Comparison of ENCODE assay signal across 21 cellular contexts in genomic region chr12:81284137-81284536, GRCh38.
DNase-seq lines count a peak whose midpoint lies in the region; ATAC-seq and TF ChIP-seq lines count a peak whose summit lies in the region.
"Had no signal": no experiment of that assay in that cellular context is flagged by ENCODE, and none has a peak within 500 bp of the region (broad histone marks: within the 10 kb centered on the region; RNA-seq: fewer than 3 reads in every experiment).

No MANE protein-coding gene starts in this region.

- dilution Hi-C loops in mammary epithelial cell (cut with HindIII; ENCODE audit: low sequenced_read_pairs) = no loop called here

- WGBS in mammary epithelial cell (ENCODE audit: low coverage, missing lambda C conversion rate) = 44% methylated on average over 3 of the region's 3 CpGs

- BruUV-seq in mammary epithelial cell (replicated peaks; lab: Mats Ljungman, UMichigan) = no TSS peak

- H3K79me2 ChIP-seq in mammary epithelial cell (ENCODE audit: insufficient read depth, low read length) = no peaks in the 10 kb centered on the region

- H3K9me3 ChIP-seq in mammary epithelial cell (replicated peaks; ENCODE audit: insufficient read depth, low read length) = no peaks in the 10 kb centered on the region
- H3K9me3 ChIP-seq: esophagus squamous epithelium, heart left ventricle, MG63, stomach had no signal

- TF ChIP-seq POLR2A in NB4 (IDR thresholded peaks at IDR 0.05; ENCODE audit: extremely low read depth, insufficient read length) = no peak

- no peaks in the 10 kb centered on the region for H4K20me1 ChIP-seq in mammary epithelial cell (ENCODE audit: insufficient read depth, low read length)

- CTCF ChIA-PET in mammary epithelial cell (lab: Charles Lee; ENCODE audit: low non-redundant PET) = no interaction called here

- no peaks in the 10 kb centered on the region for H3K4me1 ChIP-seq in mammary epithelial cell (ENCODE audit: insufficient read depth, low read length)
- H3K4me1 ChIP-seq: esophagus squamous epithelium, heart left ventricle, stomach had no signal

- peak; percentile 48 for DNase-seq in EL
- DNase-seq in NB4 (ENCODE audit: low read depth) = peak; percentile 3
- DNase-seq in mammary epithelial cell = peak; percentile 17
- DNase-seq in kidney tubule cell (ENCODE audit: low spot score) = peak; percentile 37
- DNase-seq in NCI-H510A (lab: John Stamatoyannopoulos, UW) = no peak
- DNase-seq in amniotic stem cell (lab: John Stamatoyannopoulos, UW) = no peak
- DNase-seq in NCI-H1930 (lab: John Stamatoyannopoulos, UW) = no peak
- DNase-seq: activated CD4-positive, CD25-positive, alpha-beta regulatory T cell treated with anti-CD3 and anti-CD28 coated beads, Interleukin-2, amount 50 U/mL, for 72 hours; caudate nucleus; esophagus squamous epithelium; GF-D8; heart left ventricle; MG63; natural killer cell; NCI-H187; NCI-H510A treated with DMSO at 0.1 percent for 48 hours; SIG-M5; stimulated activated CD4-positive, alpha-beta T cell treated with anti-CD3 and anti-CD28 coated beads, Interleukin-2, amount 100 ng/mL, for 24 hours; stomach had no signal

- intact Hi-C loops in mammary epithelial cell (cut with micrococcal nuclease) = no loop called here

- TF ChIP-seq CTCF in NB4 (IDR thresholded peaks at IDR 0.05; ENCODE audit: low read depth, low read length) (no peak), mammary epithelial cell (conservative IDR thresholded peaks at IDR 0.05 in 1 of 2, IDR thresholded peaks at IDR 0.05 in 1 of 2; ENCODE audit: extremely low read depth in 1 of 2, insufficient read depth in 1 of 2, low read depth in 1 of 2, low read length in 2 of 2) (no peak)

- no peaks in the 10 kb centered on the region for H3K27me3 ChIP-seq in mammary epithelial cell (ENCODE audit: insufficient read depth, low read length)
- H3K27me3 ChIP-seq: esophagus squamous epithelium, heart left ventricle, MG63, stomach had no signal

- no peak overlapping the region for H2AFZ ChIP-seq in mammary epithelial cell (ENCODE audit: low read depth, low read length)

- no peaks in the 10 kb centered on the region for H3K36me3 ChIP-seq in mammary epithelial cell (ENCODE audit: insufficient read depth, low read length)
- H3K36me3 ChIP-seq: esophagus squamous epithelium, heart left ventricle, MG63, stomach had no signal

- ATAC-seq in GM21576 (IDR thresholded peaks at IDR 0.05; ENCODE audit: unreplicated experiment) = no peak
- ATAC-seq: GM12878, heart left ventricle, natural killer cell had no signal

- no peak overlapping the region for H3K27ac ChIP-seq in mammary epithelial cell (ENCODE audit: insufficient read depth, low read depth, low read length)
- H3K27ac ChIP-seq: esophagus squamous epithelium, heart left ventricle, stomach had no signal

- H3K4me3 ChIP-seq in NB4 (ENCODE audit: low read depth, low read length) (no peak overlapping the region), mammary epithelial cell (replicated peaks in 1 of 3; ENCODE audit: insufficient read depth in 1 of 3, low read depth in 2 of 3, low read length in 3 of 3) (no peak overlapping the region)
- H3K4me3 ChIP-seq: esophagus squamous epithelium, GM12878, heart left ventricle, MG63, stomach had no signal

- H3K4me2 ChIP-seq in mammary epithelial cell (ENCODE audit: insufficient read depth, low read depth, low read length) = no peak overlapping the region

- in situ Hi-C loops in mammary epithelial cell (cut with MboI; ENCODE audit: low sequenced_read_pairs in 2 of 2) = no loop called here

- H3K9ac ChIP-seq in mammary epithelial cell (ENCODE audit: insufficient read depth, low read length) = no peak overlapping the region

Comparison
In these comparisons a context has a peak if more than half of its experiments do, and no peak if none do; other contexts are left out.
1. DNase-seq: peak in EL (single experiment), NB4 (single experiment), mammary epithelial cell (single experiment) and kidney tubule cell (single experiment); none in NCI-H510A (single experiment), amniotic stem cell (single experiment) and NCI-H1930 (0 of 2).